ENCODE assay signal across 10 cellular contexts in genomic region chr3:187889601-187890404, GRCh38.
A peak's percentile ranks its signal among the peaks of the same experiment; 100 is the strongest.
DNase-seq lines count a peak whose midpoint lies in the region; TF ChIP-seq lines count a peak whose summit lies in the region.
"Had no signal": no experiment of that assay in that cellular context is flagged by ENCODE, and none has a peak within 500 bp of the region (broad histone marks: within the 10 kb centered on the region; RNA-seq: fewer than 3 reads in every experiment).

No MANE protein-coding gene starts in this region.

- intact Hi-C loops in dendritic cell treated with granulocyte-macrophage colony-stimulating factor and Interleukin-4, amounts not matched to agents 40 ng/mL and 50 ng/mL, for 4 days (cut with micrococcal nuclease): no loop called here
- intact Hi-C loops in testis (cut with DNase I; ENCODE audit: low total_unique reads): no loop called here

- no peak overlapping the region for H3K27ac Mint-ChIP-seq in dendritic cell treated with granulocyte-macrophage colony-stimulating factor and Interleukin-4, amounts not matched to agents 40 ng/mL and 50 ng/mL, for 4 days
- H3K27ac Mint-ChIP-seq in neural crest cell (ENCODE audit: unreplicated experiment): peak overlapping the region; percentile 95

- no peaks in the 10 kb centered on the region for H3K27me3 Mint-ChIP-seq in dendritic cell treated with granulocyte-macrophage colony-stimulating factor and Interleukin-4, amounts not matched to agents 40 ng/mL and 50 ng/mL, for 4 days
- H3K27me3 Mint-ChIP-seq in neural crest cell (ENCODE audit: low read depth): peaks cover 2% of the 10 kb centered on the region

- DNase-seq in ELF-1 (ENCODE audit: low read depth, low spot score): peak; percentile 40
- DNase-seq in MV-4-11 (lab: John Stamatoyannopoulos, UW): peak; percentile 75
- DNase-seq in neural crest cell (ENCODE audit: low read depth, low spot score): no peak
- no peak for DNase-seq in glomerular visceral epithelial cell (ENCODE audit: extremely low spot score)
- DNase-seq in dermis blood vessel endothelial cell: no peak
- no peak for DNase-seq in testis
- DNase-seq in SW 1271 (lab: John Stamatoyannopoulos, UW): no peak
- DNase-seq: NCI-H2081 had no signal

- H3K4me1 Mint-ChIP-seq in dendritic cell treated with granulocyte-macrophage colony-stimulating factor and Interleukin-4, amounts not matched to agents 40 ng/mL and 50 ng/mL, for 4 days (ENCODE audit: low read depth): peaks cover 14% of the 10 kb centered on the region
- peaks cover 6% of the 10 kb centered on the region for H3K4me1 Mint-ChIP-seq in neural crest cell

- TF ChIP-seq CTCF in neural crest cell (conservative IDR thresholded peaks at IDR 0.05) (no peak), testis (IDR thresholded peaks at IDR 0.05) (no peak)

- H3K4me3 ChIP-seq in testis: no peak overlapping the region
- H3K4me3 ChIP-seq: ascending aorta had no signal

- no peaks in the 10 kb centered on the region for H3K36me3 ChIP-seq in testis (ENCODE audit: low read depth, missing control alignments)
- H3K36me3 ChIP-seq: ascending aorta had no signal

- peaks cover 12% of the 10 kb centered on the region for H3K9me3 Mint-ChIP-seq in dendritic cell treated with granulocyte-macrophage colony-stimulating factor and Interleukin-4, amounts not matched to agents 40 ng/mL and 50 ng/mL, for 4 days
- peaks cover 4% of the 10 kb centered on the region for H3K9me3 Mint-ChIP-seq in neural crest cell

- no peaks in the 10 kb centered on the region for H3K9me3 ChIP-seq in testis
- H3K9me3 ChIP-seq: ascending aorta had no signal

- no peaks in the 10 kb centered on the region for H3K27me3 ChIP-seq in testis
- H3K27me3 ChIP-seq: ascending aorta had no signal

- no peak for TF ChIP-seq POLR2A in testis (IDR thresholded peaks at IDR 0.05)

- H3K4me1 ChIP-seq in testis: no peaks in the 10 kb centered on the region
- H3K4me1 ChIP-seq: ascending aorta had no signal

- H3K27ac ChIP-seq in testis: no peak overlapping the region
- H3K27ac ChIP-seq: ascending aorta had no signal

- no peaks in the 10 kb centered on the region for H3K36me3 Mint-ChIP-seq in dendritic cell treated with granulocyte-macrophage colony-stimulating factor and Interleukin-4, amounts not matched to agents 40 ng/mL and 50 ng/mL, for 4 days (ENCODE audit: low read depth)
- H3K36me3 Mint-ChIP-seq in neural crest cell (ENCODE audit: low read depth): peaks cover 4% of the 10 kb centered on the region

- 81 to 90% methylated on average over 20 of the region's 20 CpGs for WGBS in testis, 2 donors

- peak overlapping the region; percentile 28 for H3K4me3 Mint-ChIP-seq in dendritic cell treated with granulocyte-macrophage colony-stimulating factor and Interleukin-4, amounts not matched to agents 40 ng/mL and 50 ng/mL, for 4 days
- peak overlapping the region; percentile 61 for H3K4me3 Mint-ChIP-seq in neural crest cell

Comparison
In these comparisons a context has a peak if more than half of its experiments do, and no peak if none do; other contexts are left out.
1. DNase-seq: peak in ELF-1 (single experiment) and MV-4-11 (single experiment); none in neural crest cell (single experiment), glomerular visceral epithelial cell (single experiment), dermis blood vessel endothelial cell (single experiment), testis (single experiment) and SW 1271 (0 of 2).